ENCODE assay signal across 18 cellular contexts in the genomic region with DNA sequence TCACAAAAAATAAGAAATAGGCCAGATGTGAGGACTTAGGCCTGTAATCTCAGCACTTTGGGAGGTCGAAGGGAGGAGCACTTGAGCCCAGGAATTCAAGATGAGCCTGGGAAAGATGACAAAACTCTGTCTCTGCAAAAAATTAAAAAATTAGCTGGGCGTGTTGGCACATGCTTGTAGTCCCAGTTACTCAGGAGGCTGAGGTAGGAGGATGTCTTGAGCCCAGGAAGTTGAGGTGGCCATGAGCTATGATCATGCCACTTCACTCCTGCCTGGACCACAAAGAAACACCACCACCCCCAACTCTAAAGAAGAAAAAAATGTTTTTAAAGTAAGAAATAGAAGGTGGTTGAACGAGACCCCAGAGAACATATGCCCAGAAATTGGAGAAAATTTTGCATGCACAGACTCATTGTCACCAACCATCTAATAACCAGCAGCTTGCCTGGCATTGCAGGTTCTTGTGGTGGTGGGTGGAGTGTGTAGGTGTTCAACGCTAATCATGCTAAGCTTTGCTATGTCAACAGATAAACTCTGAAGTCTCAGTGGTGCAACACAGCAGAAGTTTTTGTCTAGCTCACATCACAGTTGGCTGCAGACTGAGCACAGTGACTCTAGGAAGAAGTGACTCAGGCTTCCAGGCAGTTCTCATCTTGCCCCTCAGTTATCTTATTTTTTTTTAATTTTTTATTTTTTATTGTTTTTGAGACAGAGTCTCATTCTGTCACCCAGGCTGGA. TPM values are rescaled to one million over a fixed set of nuclear protein-coding genes. Genes with fewer than 3 reads are reported as not detected.
DNase-seq lines count a peak whose midpoint lies in the region; ATAC-seq and TF ChIP-seq lines count a peak whose summit lies in the region.
"Had no signal": no experiment of that assay in that cellular context is flagged by ENCODE, and none has a peak within 500 bp of the region (broad histone marks: within the 10 kb centered on the region; RNA-seq: fewer than 3 reads in every experiment).

No MANE protein-coding gene starts in this region.

- no peaks in the 10 kb centered on the region for H3K27me3 Mint-ChIP-seq in activated naive CD8-positive, alpha-beta T cell treated with anti-CD3 and anti-CD28 coated beads, Interleukin-2, amount 10 ng/mL, durations not matched to agents 7 days and 5 days
- peaks cover 1% of the 10 kb centered on the region for H3K27me3 Mint-ChIP-seq in endothelial cell (ENCODE audit: unreplicated experiment)

- DNase-seq in stimulated activated CD4-positive, alpha-beta T cell treated with anti-CD3 and anti-CD28 coated beads, Interleukin-1b, Interleukin-23, amount 100 ng/mL, for 48 hours: peak; percentile 52
- no peak for DNase-seq in stimulated activated CD4-positive, alpha-beta T cell treated with anti-CD3 and anti-CD28 coated beads, Interleukin-2, amount 100 ng/mL, for 24 hours
- DNase-seq in activated CD4-positive, alpha-beta T cell treated with anti-CD3 and anti-CD28 coated beads, Interleukin-2, amount 50 U/mL, for 4 hours: peak; percentile 47 to 59
- no peak for DNase-seq in activated naive CD8-positive, alpha-beta T cell treated with anti-CD3 and anti-CD28 coated beads, Interleukin-2, amount 10 ng/mL, durations not matched to agents 7 days and 5 days
- DNase-seq in stimulated activated effector memory CD8-positive, alpha-beta T cell treated with anti-CD3 and anti-CD28 coated beads, Interleukin-12 subunit alpha, Interleukin-12 subunit beta, amount 100 ng/mL, for 72 hours (ENCODE audit: low spot score in 2 of 2): no peak
- no peak for DNase-seq in endothelial cell (ENCODE audit: low spot score)
- DNase-seq: body of pancreas, dermis blood vessel endothelial cell, heart left ventricle, islet precursor cell, NCI-H1105 treated with DMSO at 0.1 percent for 48 hours, NCI-H2171 treated with DMSO at 0.1 percent for 48 hours, retina, thyroid gland, WERI-Rb-1 had no signal

- peak; percentile 35 for ATAC-seq in activated naive CD8-positive, alpha-beta T cell treated with anti-CD3 and anti-CD28 coated beads, Interleukin-2, amount 10 ng/mL, durations not matched to agents 7 days and 5 days (ENCODE audit: low read depth)
- ATAC-seq in stimulated activated effector memory CD8-positive, alpha-beta T cell treated with anti-CD3 and anti-CD28 coated beads, Interleukin-12 subunit alpha, Interleukin-12 subunit beta, amount 100 ng/mL, for 72 hours: peak; percentile 83
- ATAC-seq in GM21528 (IDR thresholded peaks at IDR 0.05; ENCODE audit: low FRiP score, unreplicated experiment) (no peak), HG03432 (IDR thresholded peaks at IDR 0.05; ENCODE audit: unreplicated experiment) (no peak)
- ATAC-seq: body of pancreas had no signal

- peaks cover 9% of the 10 kb centered on the region for H3K9me3 Mint-ChIP-seq in activated naive CD8-positive, alpha-beta T cell treated with anti-CD3 and anti-CD28 coated beads, Interleukin-2, amount 10 ng/mL, durations not matched to agents 7 days and 5 days
- no peaks in the 10 kb centered on the region for H3K9me3 Mint-ChIP-seq in stimulated activated effector memory CD8-positive, alpha-beta T cell treated with anti-CD3 and anti-CD28 coated beads, Interleukin-12 subunit alpha, Interleukin-12 subunit beta, amount 100 ng/mL, for 72 hours
- no peaks in the 10 kb centered on the region for H3K9me3 Mint-ChIP-seq in endothelial cell (ENCODE audit: unreplicated experiment)

- H3K4me3 Mint-ChIP-seq in activated naive CD8-positive, alpha-beta T cell treated with anti-CD3 and anti-CD28 coated beads, Interleukin-2, amount 10 ng/mL, durations not matched to agents 7 days and 5 days: no peak overlapping the region
- peak overlapping the region; percentile 23 for H3K4me3 Mint-ChIP-seq in stimulated activated effector memory CD8-positive, alpha-beta T cell treated with anti-CD3 and anti-CD28 coated beads, Interleukin-12 subunit alpha, Interleukin-12 subunit beta, amount 100 ng/mL, for 72 hours
- H3K4me3 Mint-ChIP-seq in endothelial cell (ENCODE audit: unreplicated experiment): no peak overlapping the region
- H3K4me3 Mint-ChIP-seq: neural progenitor cell had no signal

- peak overlapping the region; percentile 64 for H3K27ac Mint-ChIP-seq in activated naive CD8-positive, alpha-beta T cell treated with anti-CD3 and anti-CD28 coated beads, Interleukin-2, amount 10 ng/mL, durations not matched to agents 7 days and 5 days
- H3K27ac Mint-ChIP-seq in stimulated activated effector memory CD8-positive, alpha-beta T cell treated with anti-CD3 and anti-CD28 coated beads, Interleukin-12 subunit alpha, Interleukin-12 subunit beta, amount 100 ng/mL, for 72 hours: peak overlapping the region; percentile 86
- no peak overlapping the region for H3K27ac Mint-ChIP-seq in endothelial cell (ENCODE audit: unreplicated experiment)

- peaks cover 25% of the 10 kb centered on the region for H3K36me3 Mint-ChIP-seq in activated naive CD8-positive, alpha-beta T cell treated with anti-CD3 and anti-CD28 coated beads, Interleukin-2, amount 10 ng/mL, durations not matched to agents 7 days and 5 days
- peaks cover under 1% of the 10 kb centered on the region for H3K36me3 Mint-ChIP-seq in stimulated activated effector memory CD8-positive, alpha-beta T cell treated with anti-CD3 and anti-CD28 coated beads, Interleukin-12 subunit alpha, Interleukin-12 subunit beta, amount 100 ng/mL, for 72 hours
- no peaks in the 10 kb centered on the region for H3K36me3 Mint-ChIP-seq in endothelial cell (ENCODE audit: low read depth, unreplicated experiment)

- POLR2A ChIA-PET in activated naive CD8-positive, alpha-beta T cell treated with anti-CD3 and anti-CD28 coated beads, Interleukin-2, amount 10 ng/mL, durations not matched to agents 7 days and 5 days (lab: Charles Lee): interaction anchor here (0.9 to 1.5 kb wide), 8 partner anchors 12 to 187 kb away, joined by 3 to 12 read pairs (median 4); partner anchors contain the start of gene ARL4C

- no peak for TF ChIP-seq CTCF in endothelial cell (IDR thresholded peaks at IDR 0.05; ENCODE audit: unreplicated experiment)

- peaks cover 30% of the 10 kb centered on the region for H3K4me1 Mint-ChIP-seq in activated naive CD8-positive, alpha-beta T cell treated with anti-CD3 and anti-CD28 coated beads, Interleukin-2, amount 10 ng/mL, durations not matched to agents 7 days and 5 days
- H3K4me1 Mint-ChIP-seq in stimulated activated effector memory CD8-positive, alpha-beta T cell treated with anti-CD3 and anti-CD28 coated beads, Interleukin-12 subunit alpha, Interleukin-12 subunit beta, amount 100 ng/mL, for 72 hours: peaks cover 90% of the 10 kb centered on the region
- H3K4me1 Mint-ChIP-seq in endothelial cell (ENCODE audit: unreplicated experiment): no peaks in the 10 kb centered on the region
- H3K4me1 Mint-ChIP-seq: neural progenitor cell had no signal

RNA-seq across cellular contexts. Expression of gene ARL4C, which starts 18.6 kb away (rescaled TPM):
- 100 to 1,000 TPM; 210 to 214 TPM for total RNA-seq in activated naive CD8-positive, alpha-beta T cell treated with anti-CD3 and anti-CD28 coated beads, Interleukin-2, amount 10 ng/mL, durations not matched to agents 7 days and 5 days
- 17.9 TPM for total RNA-seq in endothelial cell (ENCODE audit: unreplicated experiment)

Comparison
In these comparisons a context has a peak if more than half of its experiments do, and no peak if none do; other contexts are left out.
1. DNase-seq: peak in stimulated activated CD4-positive, alpha-beta T cell treated with anti-CD3 and anti-CD28 coated beads, Interleukin-1b, Interleukin-23, amount 100 ng/mL, for 48 hours (single experiment) and activated CD4-positive, alpha-beta T cell treated with anti-CD3 and anti-CD28 coated beads, Interleukin-2, amount 50 U/mL, for 4 hours (2 of 2); none in stimulated activated CD4-positive, alpha-beta T cell treated with anti-CD3 and anti-CD28 coated beads, Interleukin-2, amount 100 ng/mL, for 24 hours (0 of 2), activated naive CD8-positive, alpha-beta T cell treated with anti-CD3 and anti-CD28 coated beads, Interleukin-2, amount 10 ng/mL, durations not matched to agents 7 days and 5 days (single experiment), stimulated activated effector memory CD8-positive, alpha-beta T cell treated with anti-CD3 and anti-CD28 coated beads, Interleukin-12 subunit alpha, Interleukin-12 subunit beta, amount 100 ng/mL, for 72 hours (0 of 2) and endothelial cell (single experiment).
2. ATAC-seq: peak in activated naive CD8-positive, alpha-beta T cell treated with anti-CD3 and anti-CD28 coated beads, Interleukin-2, amount 10 ng/mL, durations not matched to agents 7 days and 5 days (single experiment) and stimulated activated effector memory CD8-positive, alpha-beta T cell treated with anti-CD3 and anti-CD28 coated beads, Interleukin-12 subunit alpha, Interleukin-12 subunit beta, amount 100 ng/mL, for 72 hours (single experiment); none in GM21528 (single experiment) and HG03432 (single experiment).
3. RNA of gene ARL4C, which starts 18.6 kb away (total RNA-seq): 210 to 214 TPM in activated naive CD8-positive, alpha-beta T cell treated with anti-CD3 and anti-CD28 coated beads, Interleukin-2, amount 10 ng/mL, durations not matched to agents 7 days and 5 days; 17.9 TPM in endothelial cell (single experiment); every median in the first group is over 10 times any median in the second.